ENCODE assay signal across 8 cellular contexts in the genomic region with DNA sequence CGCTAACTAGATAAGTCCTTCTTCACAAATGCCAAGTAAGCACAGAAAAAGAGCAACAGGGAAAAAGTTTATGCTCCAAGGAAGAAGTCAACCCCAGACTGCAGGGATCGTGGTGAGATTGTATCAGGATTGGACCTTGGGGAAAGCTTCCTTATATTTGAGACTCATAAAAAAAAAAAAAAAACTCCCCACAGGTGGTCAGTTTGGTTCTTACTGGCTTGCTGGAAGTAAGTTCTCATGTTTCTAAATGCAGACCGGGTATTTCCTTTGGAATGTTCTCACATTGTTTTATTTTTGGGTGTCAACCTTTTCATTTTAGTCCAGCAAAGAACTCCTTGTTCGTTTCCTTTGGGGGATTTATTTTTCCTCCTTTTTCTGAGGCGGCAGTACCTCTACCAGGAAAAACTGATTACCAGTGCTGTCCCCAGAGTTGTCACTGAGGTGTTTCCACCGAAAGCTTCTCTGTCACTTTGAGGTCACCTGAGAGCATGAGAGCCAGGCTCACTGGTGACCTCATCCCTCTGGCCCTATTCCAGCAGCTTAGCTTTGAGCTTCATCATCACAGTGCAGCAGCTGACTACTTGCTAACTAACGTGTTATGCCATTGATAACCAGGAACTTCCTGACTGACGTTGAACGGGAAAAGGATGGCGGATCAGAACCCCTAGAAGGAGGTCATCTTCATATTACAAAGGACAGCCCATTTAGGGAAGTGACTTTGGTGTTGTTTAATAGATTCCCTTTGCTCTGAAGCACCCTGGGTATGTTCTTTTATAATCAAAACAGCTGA.
DNase-seq lines count a peak whose midpoint lies in the region; ATAC-seq and TF ChIP-seq lines count a peak whose summit lies in the region.

No MANE protein-coding gene starts in this region.

- no peak overlapping the region for H3K4me3 ChIP-seq in astrocyte of the cerebellum (ENCODE audit: low read depth, low read length)

- ATAC-seq in GM21723 (IDR thresholded peaks at IDR 0.05; ENCODE audit: unreplicated experiment) = no peak
- no peak for ATAC-seq in GM21360 (IDR thresholded peaks at IDR 0.05; ENCODE audit: unreplicated experiment)

- DNase-seq in DMS 273 (lab: John Stamatoyannopoulos, UW; ENCODE audit: unreplicated experiment) (peak; percentile 83), DMS 273 treated with DMSO at 0.1 percent for 48 hours (lab: John Stamatoyannopoulos, UW) (no peak), NCI-H1092 treated with DMSO at 0.1 percent for 48 hours (lab: John Stamatoyannopoulos, UW) (peak; percentile 5), astrocyte of the cerebellum (ENCODE audit: low read depth) (peak; percentile 68), kidney tubule cell (ENCODE audit: low spot score) (peak; percentile 97)
- no peak for DNase-seq in activated CD8-positive, alpha-beta memory T cell treated with anti-CD3 and anti-CD28 coated beads, Interleukin-2, amount 50 U/mL, for 48 hours

- TF ChIP-seq CTCF in astrocyte of the cerebellum (IDR thresholded peaks at IDR 0.05; ENCODE audit: low read depth, low read length, missing control alignments) = no peak

- in situ Hi-C loops in astrocyte of the cerebellum (cut with HindIII; ENCODE audit: low sequenced_read_pairs) = no loop called here

Comparison
In these comparisons a context has a peak if more than half of its experiments do, and no peak if none do; other contexts are left out.
1. DNase-seq: peak in DMS 273 (single experiment), NCI-H1092 treated with DMSO at 0.1 percent for 48 hours (single experiment), astrocyte of the cerebellum (single experiment) and kidney tubule cell (single experiment); none in DMS 273 treated with DMSO at 0.1 percent for 48 hours (single experiment) and activated CD8-positive, alpha-beta memory T cell treated with anti-CD3 and anti-CD28 coated beads, Interleukin-2, amount 50 U/mL, for 48 hours (single experiment).